ENCODE assay signal across 8 cellular contexts in the genomic region with DNA sequence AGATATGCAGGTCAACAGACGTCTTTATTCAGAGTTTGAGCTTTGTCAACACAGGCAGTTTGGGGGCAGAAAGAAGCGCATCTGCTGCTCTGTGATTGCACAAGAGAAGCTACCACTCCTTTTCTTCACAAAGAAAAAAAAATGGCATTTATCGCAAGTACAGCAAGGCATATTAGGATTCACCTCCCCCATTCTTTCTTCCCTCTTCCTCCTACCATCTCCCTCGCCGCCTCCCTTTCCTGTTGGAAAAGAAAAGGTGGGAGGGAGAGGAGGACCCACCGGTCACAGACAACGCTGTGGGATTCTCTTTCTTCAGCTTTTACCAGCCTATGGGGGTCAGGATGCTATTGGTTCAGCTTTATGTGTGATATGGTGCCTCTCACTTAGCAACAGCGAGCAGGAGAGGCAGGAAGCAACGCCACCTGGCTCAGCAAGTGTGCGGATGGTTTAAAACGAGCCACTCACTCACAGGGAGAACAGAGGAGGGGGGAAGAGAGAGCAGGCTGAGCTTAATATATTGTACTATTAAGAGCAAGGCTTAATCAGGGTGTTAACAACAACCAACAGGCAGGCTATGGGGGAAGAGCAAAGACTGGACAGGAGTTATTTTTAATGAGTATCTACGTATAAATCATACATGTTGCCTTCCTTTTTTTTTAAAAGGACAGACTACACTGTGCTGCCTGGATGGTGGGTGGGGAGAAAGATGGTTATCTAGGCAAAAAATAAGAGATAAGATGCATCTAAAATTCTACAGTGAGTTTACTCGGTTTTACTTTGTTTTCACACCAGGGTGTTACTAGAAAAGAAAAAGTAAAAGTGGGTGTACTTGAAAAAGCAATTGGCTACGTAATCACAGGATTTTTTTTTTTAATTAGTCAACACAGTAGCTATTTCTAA.
A peak's percentile ranks its signal among the peaks of the same experiment; 100 is the strongest.
DNase-seq lines count a peak whose midpoint lies in the region; ATAC-seq and TF ChIP-seq lines count a peak whose summit lies in the region.

No MANE protein-coding gene starts in this region.

- no TSS peak for BruUV-seq in Calu3 (replicated peaks; lab: Mats Ljungman, UMichigan)

- H3K27ac Mint-ChIP-seq in Calu3 (ENCODE audit: unreplicated experiment) (peak overlapping the region; percentile 78), mesothelial cell of epicardium (peak overlapping the region; percentile 94)

- no peaks in the 10 kb centered on the region for H3K27me3 ChIP-seq in stomach

- H3K36me3 ChIP-seq in stomach = no peaks in the 10 kb centered on the region

- H3K4me3 ChIP-seq in epithelial cell of esophagus (ENCODE audit: low read length) (peak overlapping the region; percentile 26), stomach (peak overlapping the region; percentile 33 to 38 (median 34))

- intact Hi-C loops in Calu3 (cut with micrococcal nuclease; ENCODE audit: unreplicated experiment) (loop anchor here (2.0 kb wide), 1 partner anchor 102 kb away; no protein-coding TSS in a partner anchor), stomach (cut with DNase I; ENCODE audit: low total_unique reads) (no loop called here)

- no peaks in the 10 kb centered on the region for H3K27me3 Mint-ChIP-seq in Calu3 (ENCODE audit: unreplicated experiment)
- no peaks in the 10 kb centered on the region for H3K27me3 Mint-ChIP-seq in mesothelial cell of epicardium (ENCODE audit: low read depth)

- H3K9me3 Mint-ChIP-seq in Calu3 (ENCODE audit: low read depth, unreplicated experiment) (no peaks in the 10 kb centered on the region), mesothelial cell of epicardium (no peaks in the 10 kb centered on the region)

- H3K36me3 Mint-ChIP-seq in Calu3 (ENCODE audit: insufficient read depth, unreplicated experiment) (no peaks in the 10 kb centered on the region), mesothelial cell of epicardium (no peaks in the 10 kb centered on the region)

- no peak for TF ChIP-seq EP300 in stomach (IDR thresholded peaks at IDR 0.05)

- DNase-seq in Calu3 (peak; percentile 26), NCI-H524 (lab: John Stamatoyannopoulos, UW) (peak; percentile 84 to 92), epithelial cell of esophagus (ENCODE audit: low read depth) (peak; percentile 58), mesothelial cell of epicardium (ENCODE audit: low spot score in 2 of 2, unreplicated experiment in 2 of 2) (peak; percentile 20 to 44), stomach (peak; percentile 49)
- DNase-seq in activated CD8-positive, alpha-beta memory T cell treated with anti-CD3 and anti-CD28 coated beads, Interleukin-2, amount 50 U/mL, for 4 hours = peak; percentile 40

- no peak for TF ChIP-seq POLR2A in stomach (IDR thresholded peaks at IDR 0.05)

- ATAC-seq in HG02981 (IDR thresholded peaks at IDR 0.05; ENCODE audit: unreplicated experiment) (peak; percentile 76), HG02678 (IDR thresholded peaks at IDR 0.05; ENCODE audit: unreplicated experiment) (no peak)

- peaks cover 18 to 47% (median 29%) of the 10 kb centered on the region in 4 donors for H3K4me1 ChIP-seq in stomach

- H3K9me3 ChIP-seq in stomach = no peaks in the 10 kb centered on the region

- WGBS in stomach, 5 donors = 4 to 14% (median 10%) methylated on average over 12 to 14 of the region's 14 CpGs

- CTCF ChIA-PET in Calu3 (lab: Charles Lee) = interaction anchor here (1.2 to 1.5 kb wide), 5 partner anchors 12 to 104 kb away, joined by 5 to 9 read pairs (median 7); a partner anchor contains a TSS

- H3K27ac ChIP-seq in stomach = peak overlapping the region; percentile 40 to 76 (median 66)

- peak overlapping the region; percentile 65 for H3K4me3 Mint-ChIP-seq in Calu3 (ENCODE audit: low read depth, unreplicated experiment)
- H3K4me3 Mint-ChIP-seq in mesothelial cell of epicardium = peak overlapping the region; percentile 57

- TF ChIP-seq CTCF in Calu3 (IDR thresholded peaks at IDR 0.05; ENCODE audit: unreplicated experiment) (no peak), epithelial cell of esophagus (IDR thresholded peaks at IDR 0.05; ENCODE audit: insufficient read depth, low read depth, low read length, missing control alignments) (peak; percentile 26), mesothelial cell of epicardium (IDR thresholded peaks at IDR 0.05; ENCODE audit: unreplicated experiment) (no peak), stomach (IDR thresholded peaks at IDR 0.05) (peak in 1 of 7 experiments; percentile 33)

- peaks cover 35% of the 10 kb centered on the region for H3K4me1 Mint-ChIP-seq in Calu3 (ENCODE audit: low read depth, unreplicated experiment)
- peaks cover 66% of the 10 kb centered on the region for H3K4me1 Mint-ChIP-seq in mesothelial cell of epicardium

Comparison
In these comparisons a context has a peak if more than half of its experiments do, and no peak if none do; other contexts are left out.
1. DNase-seq: peak in every context shown above with its lines; median percentile 88 in NCI-H524; 58 in epithelial cell of esophagus; 49 in stomach; 40 in activated CD8-positive, alpha-beta memory T cell treated with anti-CD3 and anti-CD28 coated beads, Interleukin-2, amount 50 U/mL, for 4 hours; 32 in mesothelial cell of epicardium; 26 in Calu3.